1 cellular context compared by ENCODE assay signal in genomic region chr15:78931439-78931981, GRCh38.
A peak's percentile ranks its signal among the peaks of the same experiment; 100 is the strongest.
TF ChIP-seq lines count a peak whose summit lies in the region.

No MANE protein-coding gene starts in this region.

TF ChIP-seq in K562, 482 proteins besides CTCF, POLR2A, EP300 and RAD21 (continued from another document):
- TF ChIP-seq GTF2B (IDR thresholded peaks at IDR 0.05; ENCODE audit: extremely low read depth, insufficient read length) (no peak), RBFOX2 (IDR thresholded peaks at IDR 0.05; ENCODE audit: low read depth, low read length) (0 out of 2 replicates have a peak, but pooled peaks have one; percentile 9), NR3C1 (CRISPR knock-in tag; IDR thresholded peaks at IDR 0.05) (no peak), ZNF263 (CRISPR knock-in tag; IDR thresholded peaks at IDR 0.05; ENCODE audit: borderline replicate concordance) (no peak), ELK1 (CRISPR knock-in tag; IDR thresholded peaks at IDR 0.05) (no peak), ZBTB33 (CRISPR knock-in tag; IDR thresholded peaks at IDR 0.05) (peak; percentile 92), ZNF395 (CRISPR knock-in tag; IDR thresholded peaks at IDR 0.05) (no peak)
